Comparison of ENCODE assay signal across 11 cellular contexts in genomic region chr4:1039493-1040343, GRCh38. TPM values are rescaled to one million over a fixed set of nuclear protein-coding genes. Genes with fewer than 3 reads are reported as not detected.
A peak's percentile ranks its signal among the peaks of the same experiment; 100 is the strongest.
DNase-seq lines count a peak whose midpoint lies in the region; ATAC-seq and TF ChIP-seq lines count a peak whose summit lies in the region.
"Had no signal": no experiment of that assay in that cellular context is flagged by ENCODE, and none has a peak within 500 bp of the region (broad histone marks: within the 10 kb centered on the region; RNA-seq: fewer than 3 reads in every experiment).

No MANE protein-coding gene starts in this region.

- peak overlapping the region; percentile 80 for H2AK5ac ChIP-seq in IMR-90 (ENCODE audit: low read depth, low read length)

- H3K9me3 ChIP-seq in IMR-90 (ENCODE audit: control insufficient read depth, insufficient read depth, low read length), result no peaks in the 10 kb centered on the region
- H3K9me3 ChIP-seq in thyroid gland, result no peaks in the 10 kb centered on the region
- H3K9me3 ChIP-seq: SJSA1 had no signal

- no TSS peak for BruUV-seq in IMR-90 (replicated peaks; lab: Mats Ljungman, UMichigan)

- dilution Hi-C loops in IMR-90 (cut with HindIII; ENCODE audit: low sequenced_read_pairs, unreplicated experiment), result no loop called here

- TF ChIP-seq POLR2A in IMR-90 (IDR thresholded peaks at IDR 0.05; ENCODE audit: low read depth, low read length) (no peak), thyroid gland (IDR thresholded peaks at IDR 0.05) (peak in 1 of 2 donors; percentile 52)

- H3K4me3 ChIP-seq in IMR-90 (ENCODE audit: insufficient read depth, low read depth, low read length), result no peak overlapping the region
- H3K4me3 ChIP-seq in astrocyte of the spinal cord (ENCODE audit: low read depth, low read length), result no peak overlapping the region
- no peak overlapping the region for H3K4me3 ChIP-seq in thyroid gland (replicated peaks in 1 of 3)
- H3K4me3 ChIP-seq: SJSA1 had no signal

- H3K36me3 ChIP-seq in IMR-90 (ENCODE audit: control insufficient read depth, insufficient read depth, low read length) (no peaks in the 10 kb centered on the region), thyroid gland (no peaks in the 10 kb centered on the region)
- H3K36me3 ChIP-seq: SJSA1 had no signal

- intact Hi-C loops in IMR-90 (cut with micrococcal nuclease), result no loop called here
- intact Hi-C loops in thyroid gland (cut with DNase I), result no loop called here

- peak overlapping the region; percentile 59; the same call in 1 of the 2 replicates for H4K5ac ChIP-seq in IMR-90 (ENCODE audit: low read depth, low read length)

- peak overlapping the region; percentile 37; the same call in 1 of the 2 replicates for H3K14ac ChIP-seq in IMR-90 (replicated peaks; ENCODE audit: low read depth, low read length)

- H4K20me1 ChIP-seq in IMR-90 (ENCODE audit: insufficient read depth, low read length), result peaks cover 5% of the 10 kb centered on the region

- H3K4me2 ChIP-seq in IMR-90 (ENCODE audit: low read depth, low read length), result no peak overlapping the region; the same call in 1 of the 2 replicates

- ATAC-seq in IMR-90 (ENCODE audit: low read depth) (peak; percentile 15; the same call in 1 of the 2 replicates), GM21360 (IDR thresholded peaks at IDR 0.05; ENCODE audit: unreplicated experiment) (no peak), HG02938 (IDR thresholded peaks at IDR 0.05; ENCODE audit: unreplicated experiment) (no peak)

- peak overlapping the region; percentile 31 for H2BK5ac ChIP-seq in IMR-90 (ENCODE audit: low read depth, low read length, poor library complexity, severe bottlenecking)

- WGBS in IMR-90 (ENCODE audit: extremely low coverage in 2 of 2, insufficient read length in 1 of 2), 2 experiments, result 65% methylated on average over 3 of the region's 20 CpGs; no CpG with 5 or more reads in 1 of the 2 experiments
- 26 to 28% methylated on average over 14 to 16 of the region's 20 CpGs for WGBS in thyroid gland, 2 donors

- DNase-seq in IMR-90 (peak; percentile 32), astrocyte of the spinal cord (ENCODE audit: low read depth, low spot score) (peak; percentile 61), iPS-NIHi7 (ENCODE audit: extremely low spot score) (peak; percentile 65), thyroid gland (peak; percentile 96 to 97), AML-193 (lab: John Stamatoyannopoulos, UW) (no peak)
- DNase-seq: cortex of kidney, NCI-H1092 treated with DMSO at 0.1 percent for 48 hours had no signal

- peak overlapping the region; percentile 82 for H3K4ac ChIP-seq in IMR-90 (ENCODE audit: low read depth, low read length)

- peaks cover 28% of the 10 kb centered on the region for H3K9me1 ChIP-seq in IMR-90 (ENCODE audit: insufficient read depth, low read length)

- peak overlapping the region; percentile 91 for H2AK9ac ChIP-seq in IMR-90 (replicated peaks; ENCODE audit: low read depth, low read length, poor library complexity)

- H2BK120ac ChIP-seq in IMR-90 (ENCODE audit: low read depth, low read length), result peak overlapping the region; percentile 71

- H3K9ac ChIP-seq in IMR-90 (ENCODE audit: low read depth, low read length), result no peak overlapping the region

- H2BK20ac ChIP-seq in IMR-90 (ENCODE audit: low read depth, low read length), result peak overlapping the region; percentile 20; the same call in 1 of the 2 replicates

- H4K91ac ChIP-seq in IMR-90 (ENCODE audit: insufficient read depth, low read depth, low read length), result peak overlapping the region; percentile 81

- POLR2A ChIA-PET in IMR-90 (lab: Charles Lee; ENCODE audit: unreplicated experiment), result no interaction called here

- no peaks in the 10 kb centered on the region; a peak in 1 of 4 replicates for H3K79me1 ChIP-seq in IMR-90 (ENCODE audit: low read depth in 1 of 2, low read length in 2 of 2)

- peaks cover 38% of the 10 kb centered on the region for H3K4me1 ChIP-seq in IMR-90 (ENCODE audit: control insufficient read depth, insufficient read depth, low read length)
- peaks cover 70 to 97% of the 10 kb centered on the region in 2 donors for H3K4me1 ChIP-seq in thyroid gland

- H3K18ac ChIP-seq in IMR-90 (ENCODE audit: low read depth, low read length), result peak overlapping the region; percentile 36; the same call in 1 of the 2 replicates

- no peak overlapping the region; the same call in 2 of the 3 replicates for H2BK15ac ChIP-seq in IMR-90 (ENCODE audit: low read depth, low read length)

- H3K56ac ChIP-seq in IMR-90 (ENCODE audit: extremely low read depth, insufficient read depth, low read length), result no peak overlapping the region

- peak overlapping the region in 1 of 2 experiments; percentile 79; a peak in 1 of 4 replicates for H4K8ac ChIP-seq in IMR-90 (ENCODE audit: low read depth in 2 of 2, low read length in 2 of 2)

- peak overlapping the region; percentile 83 for H2AFZ ChIP-seq in IMR-90 (replicated peaks; ENCODE audit: low read length, poor library complexity)

- CTCF ChIA-PET in IMR-90 (lab: Yijun Ruan, JAX), result no interaction called here

- TF ChIP-seq CTCF in IMR-90 (conservative IDR thresholded peaks at IDR 0.05; ENCODE audit: low read depth, low read length) (no peak), astrocyte of the spinal cord (IDR thresholded peaks at IDR 0.05; ENCODE audit: low read depth, low read length) (no peak), thyroid gland (IDR thresholded peaks at IDR 0.05) (no peak)

- H3K27me3 ChIP-seq in IMR-90 (ENCODE audit: control insufficient read depth, insufficient read depth, low read length), result no peaks in the 10 kb centered on the region
- no peaks in the 10 kb centered on the region for H3K27me3 ChIP-seq in thyroid gland
- H3K27me3 ChIP-seq: SJSA1 had no signal

- in situ Hi-C loops in IMR-90 (cut with MboI; ENCODE audit: low sequenced_read_pairs), result no loop called here
- in situ Hi-C loops in astrocyte of the spinal cord (cut with HindIII; ENCODE audit: low sequenced_read_pairs), result no loop called here

- H3K27ac ChIP-seq in IMR-90 (ENCODE audit: insufficient read depth, low read length) (peak overlapping the region; percentile 31; the same call in 1 of the 2 replicates), thyroid gland (peak overlapping the region; percentile 86 to 99 (median 96))
- H3K27ac ChIP-seq: SJSA1 had no signal

- no peak for TF ChIP-seq RAD21 in IMR-90 (IDR thresholded peaks at IDR 0.05; ENCODE audit: low read length)

- H3K23ac ChIP-seq in IMR-90 (ENCODE audit: low read depth, low read length), result no peak overlapping the region

TF ChIP-seq in IMR-90, 13 proteins besides CTCF, POLR2A, EP300 and RAD21:
- TF ChIP-seq ELK1 (IDR thresholded peaks at IDR 0.05; ENCODE audit: borderline replicate concordance, low read depth, low read length), result no peak
- TF ChIP-seq CEBPB (IDR thresholded peaks at IDR 0.05; ENCODE audit: low read depth, low read length), result no peak
- no peak for TF ChIP-seq RFX5 (IDR thresholded peaks at IDR 0.05; ENCODE audit: low read depth, low read length)
- TF ChIP-seq NFE2L2 (IDR thresholded peaks at IDR 0.05; ENCODE audit: low read depth, low read length), result no peak
- no peak for TF ChIP-seq BHLHE40 (IDR thresholded peaks at IDR 0.05; ENCODE audit: low read depth, low read length)
- TF ChIP-seq SMC3 (IDR thresholded peaks at IDR 0.05; ENCODE audit: low read depth, low read length), result no peak
- no peak for TF ChIP-seq FOS (IDR thresholded peaks at IDR 0.05; ENCODE audit: low read depth, low read length)
- no peak for TF ChIP-seq MAZ (IDR thresholded peaks at IDR 0.05; ENCODE audit: borderline replicate concordance, low read depth, low read length)
- TF ChIP-seq MXI1 (IDR thresholded peaks at IDR 0.05; ENCODE audit: borderline replicate concordance, low read depth, low read length), result no peak
- TF ChIP-seq CHD1 (IDR thresholded peaks at IDR 0.05; ENCODE audit: low read depth, low read length), result no peak
- no peak for TF ChIP-seq RCOR1 (IDR thresholded peaks at IDR 0.05; ENCODE audit: insufficient replicate concordance, low read length)
- TF ChIP-seq USF2 (IDR thresholded peaks at IDR 0.05; ENCODE audit: low read depth, low read length), result no peak
- no peak for TF ChIP-seq MAFK (IDR thresholded peaks at IDR 0.05; ENCODE audit: low read depth, low read length)

RNA-seq across cellular contexts. Expression of gene FGFRL1, which starts 28.3 kb away (rescaled TPM):
- total RNA-seq in IMR-90 (2012; rRNA removed), result 43.3 and 49.3 TPM in 2 replicates
- 78.8 and 87.3 TPM in 2 replicates for polyA plus RNA-seq in IMR-90 (2012; rRNA removed)
- 35.7 and 111 TPM in 2 replicates for polyA plus RNA-seq in IMR-90 (2012; cell fraction: cytosol; rRNA removed)
- 65.7 and 165 TPM in 2 replicates for polyA plus RNA-seq in IMR-90 (2012; cell fraction: nucleus; rRNA removed; ENCODE audit: low replicate concordance)
- 10 to 100 TPM; 59.0 to 93.9 (median 77.2) TPM for total RNA-seq in thyroid gland

RNA-seq across cellular contexts. Expression of gene SLC26A1, which starts 46.5 kb away (rescaled TPM):
- total RNA-seq in IMR-90 (2012; rRNA removed), result not detected in 2 replicates
- 0.09 and 0.13 TPM in 2 replicates for polyA plus RNA-seq in IMR-90 (2012; rRNA removed)
- 0.03 and 0.05 TPM in 2 replicates for polyA plus RNA-seq in IMR-90 (2012; cell fraction: cytosol; rRNA removed)
- 0.24 and 0.40 TPM in 2 replicates for polyA plus RNA-seq in IMR-90 (2012; cell fraction: nucleus; rRNA removed; ENCODE audit: low replicate concordance)
- total RNA-seq in thyroid gland, result under 1 TPM; 0.15 to 0.33 (median 0.24) TPM
- total RNA-seq: activated CD8-positive, alpha-beta memory T cell treated with anti-CD3 and anti-CD28 coated beads for 36 hours; SJSA1 had no signal

RNA-seq across cellular contexts. Expression of gene IDUA, which starts 52.9 kb away (rescaled TPM):
- total RNA-seq in IMR-90 (2012; rRNA removed) (0.72 and 1.7 TPM in 2 replicates), thyroid gland (10 to 100 TPM in 3 of 4 donors, 1 to 10 TPM in 1; 9.7 to 32.3 (median 25.0) TPM)
- 12.5 and 16.7 TPM in 2 replicates for polyA plus RNA-seq in IMR-90 (2012; rRNA removed)
- 6.3 and 14.8 TPM in 2 replicates for polyA plus RNA-seq in IMR-90 (2012; cell fraction: cytosol; rRNA removed)
- 119 and 328 TPM in 2 replicates for polyA plus RNA-seq in IMR-90 (2012; cell fraction: nucleus; rRNA removed; ENCODE audit: low replicate concordance)

Comparison
In these comparisons a context has a peak if more than half of its experiments do, and no peak if none do; other contexts are left out.
1. DNase-seq: peak in IMR-90 (single experiment), astrocyte of the spinal cord (single experiment), iPS-NIHi7 (single experiment) and thyroid gland (2 of 2); none in AML-193 (0 of 2).